19 cellular contexts compared by ENCODE assay signal in genomic region chr11:47162426-47162825, GRCh38.
"Had no signal": no experiment of that assay in that cellular context is flagged by ENCODE, and none has a peak within 500 bp of the region (broad histone marks: within the 10 kb centered on the region; RNA-seq: fewer than 3 reads in every experiment).

No MANE protein-coding gene starts in this region.

- H3K27me3 ChIP-seq: adrenal gland, heart left ventricle, neural progenitor cell, stomach, transverse colon had no signal

- H3K27ac ChIP-seq: coronary artery, heart left ventricle, lower lobe of right lung, neural progenitor cell, transverse colon, WERI-Rb-1 had no signal

- ATAC-seq: left colon, T-cell had no signal

- DNase-seq: activated CD4-positive, CD25-positive, alpha-beta regulatory T cell treated with anti-CD3 and anti-CD28 coated beads, Interleukin-2, amount 50 U/mL, for 72 hours; activated naive CD4-positive, alpha-beta T cell; activated T-cell treated with anti-CD3 and anti-CD28 coated beads, Interleukin-2, amount 50 U/mL, for 1 hour; cerebellar nuclear complex; heart left ventricle; left colon; lower lobe of right lung; stimulated activated CD4-positive, alpha-beta T cell treated with anti-CD3 and anti-CD28 coated beads, Interleukin-12 subunit alpha, Interleukin-12 subunit beta, amount 100 ng/mL, for 4 hours; stomach; T-cell; transverse colon; WERI-Rb-1 had no signal

- H3K9ac ChIP-seq: neural progenitor cell had no signal

- H3K9me3 ChIP-seq: adrenal gland, heart left ventricle, lower lobe of right lung, stomach, transverse colon had no signal

- H3K4me3 ChIP-seq: adrenal gland, coronary artery, heart left ventricle, lower lobe of right lung, neural progenitor cell, stomach, transverse colon had no signal

- H3K4me2 ChIP-seq: neural progenitor cell had no signal

- H3K4me1 ChIP-seq: lower lobe of right lung, neural progenitor cell had no signal

- FAIRE-seq: astrocyte, islet of Langerhans, TTC549, urothelium cell line had no signal

- H2AFZ ChIP-seq: neural progenitor cell had no signal

- H3K36me3 ChIP-seq: neural progenitor cell had no signal
